Comparison of ENCODE assay signal across 15 cellular contexts in genomic region chr5:9454012-9454481, GRCh38.
DNase-seq lines count a peak whose midpoint lies in the region; ATAC-seq and TF ChIP-seq lines count a peak whose summit lies in the region.
"Had no signal": no experiment of that assay in that cellular context is flagged by ENCODE, and none has a peak within 500 bp of the region (broad histone marks: within the 10 kb centered on the region; RNA-seq: fewer than 3 reads in every experiment).

No MANE protein-coding gene starts in this region.

- DNase-seq in ELR (ENCODE audit: low read depth) (peak; percentile 75), astrocyte of the hippocampus (ENCODE audit: low read depth, low spot score) (peak; percentile 20), nephron progenitor cell (no peak), GM19240 (ENCODE audit: insufficient read length, low spot score) (no peak), glutamatergic neuron (no peak)
- no peak for DNase-seq in activated CD4-positive, alpha-beta T cell treated with anti-CD3 and anti-CD28 coated beads, Interleukin-2, amount 50 U/mL, for 1 hour
- DNase-seq: activated CD8-positive, alpha-beta memory T cell treated with anti-CD3 and anti-CD28 coated beads, Interleukin-2, amount 50 U/mL, for 4 hours; activated naive CD4-positive, alpha-beta T cell treated with anti-CD3 and anti-CD28 coated beads, Interleukin-2, amount 50 U/mL, for 16 hours; Karpas-422; NCI-H187; NCI-H524; OCI-M1; SW 1271 had no signal

- H3K27me3 Mint-ChIP-seq in nephron progenitor cell (ENCODE audit: low read depth, poor library complexity) (peaks cover 5% of the 10 kb centered on the region), glutamatergic neuron (ENCODE audit: unreplicated experiment) (no peaks in the 10 kb centered on the region)

- H3K4me1 Mint-ChIP-seq in nephron progenitor cell (peaks cover 74% of the 10 kb centered on the region), glutamatergic neuron (ENCODE audit: low read depth, unreplicated experiment) (peaks cover 11% of the 10 kb centered on the region)

- ATAC-seq in HG02885 (IDR thresholded peaks at IDR 0.05; ENCODE audit: poor library complexity, unreplicated experiment), result peak; percentile 41
- no peak for ATAC-seq in HG02970 (IDR thresholded peaks at IDR 0.05; ENCODE audit: low FRiP score, unreplicated experiment)

- H3K9me3 Mint-ChIP-seq in nephron progenitor cell, result peaks cover 33% of the 10 kb centered on the region
- peaks cover 2% of the 10 kb centered on the region for H3K9me3 Mint-ChIP-seq in glutamatergic neuron (ENCODE audit: unreplicated experiment)

- H3K27ac Mint-ChIP-seq in nephron progenitor cell, result peak overlapping the region; percentile 82
- no peak overlapping the region for H3K27ac Mint-ChIP-seq in glutamatergic neuron (ENCODE audit: unreplicated experiment)

- TF ChIP-seq CTCF in nephron progenitor cell (IDR thresholded peaks at IDR 0.05) (no peak), glutamatergic neuron (IDR thresholded peaks at IDR 0.05; ENCODE audit: partially characterized antibody, unreplicated experiment) (no peak)

- peaks cover 27% of the 10 kb centered on the region for H3K36me3 Mint-ChIP-seq in nephron progenitor cell (ENCODE audit: low read depth)
- no peaks in the 10 kb centered on the region for H3K36me3 Mint-ChIP-seq in glutamatergic neuron (ENCODE audit: unreplicated experiment)

- H3K4me3 Mint-ChIP-seq in nephron progenitor cell (peak overlapping the region; percentile 14), glutamatergic neuron (ENCODE audit: unreplicated experiment) (no peak overlapping the region)

Comparison
In these comparisons a context has a peak if more than half of its experiments do, and no peak if none do; other contexts are left out.
1. DNase-seq: peak in ELR (single experiment) and astrocyte of the hippocampus (single experiment); none in nephron progenitor cell (single experiment), activated CD4-positive, alpha-beta T cell treated with anti-CD3 and anti-CD28 coated beads, Interleukin-2, amount 50 U/mL, for 1 hour (single experiment), GM19240 (single experiment) and glutamatergic neuron (single experiment).